8 cellular contexts compared by ENCODE assay signal in genomic region chr3:16290007-16290826, GRCh38. TPM values are rescaled to one million over a fixed set of nuclear protein-coding genes. Genes with fewer than 3 reads are reported as not detected.
DNase-seq lines count a peak whose midpoint lies in the region; ATAC-seq and TF ChIP-seq lines count a peak whose summit lies in the region.

No MANE protein-coding gene starts in this region.

- WGBS in hepatocyte (ENCODE audit: low lambda C conversion rate, missing lambda C conversion rate) = 69% methylated on average over 3 of the region's 3 CpGs

- intact Hi-C loops in Panc1 (cut with micrococcal nuclease; ENCODE audit: unreplicated experiment) = loop anchor here (1.0 kb wide), 1 partner anchor 260 kb away; no protein-coding TSS in a partner anchor

- CTCF ChIA-PET in Panc1 (lab: Charles Lee) = interaction anchor here (0.6 to 1.5 kb wide), 5 partner anchors 14 to 309 kb away, joined by 3 to 11 read pairs (median 4); no protein-coding TSS in a partner anchor

- H4K20me1 ChIP-seq in hepatocyte (ENCODE audit: insufficient read depth, poor library complexity, severe bottlenecking) = no peaks in the 10 kb centered on the region

- no peaks in the 10 kb centered on the region for H3K27me3 ChIP-seq in Panc1 (ENCODE audit: control insufficient read depth, insufficient read depth, low read length)
- H3K27me3 ChIP-seq in hepatocyte = no peaks in the 10 kb centered on the region

- TF ChIP-seq CTCF in Panc1 (IDR thresholded peaks at IDR 0.05) (peak; percentile 69; the same call in 1 of the 2 replicates), hepatocyte (IDR thresholded peaks at IDR 0.05; ENCODE audit: poor library complexity) (peak; percentile 96)

- no peak overlapping the region for H2AFZ ChIP-seq in hepatocyte

- no peaks in the 10 kb centered on the region for H3K79me2 ChIP-seq in hepatocyte

- H3K27ac ChIP-seq in Panc1 (ENCODE audit: low read length) = no peak overlapping the region
- H3K27ac ChIP-seq in hepatocyte = no peak overlapping the region

- POLR2A ChIA-PET in Panc1 (lab: Charles Lee) = interaction anchor here (0.5 to 0.6 kb wide), 2 partner anchors 25 to 26 kb away, joined by 3 to 12 read pairs; partner anchors contain the start of gene OXNAD1

- H3K36me3 ChIP-seq in Panc1 (ENCODE audit: control insufficient read depth, insufficient read depth, low read length) (no peaks in the 10 kb centered on the region), hepatocyte (replicated peaks; ENCODE audit: insufficient read depth, low read depth) (no peaks in the 10 kb centered on the region)

- H3K9me2 ChIP-seq in hepatocyte (replicated peaks; ENCODE audit: insufficient read depth) = no peaks in the 10 kb centered on the region

- in situ Hi-C loops in Panc1 (cut with HindIII; ENCODE audit: low pct_unique_long_range_greater_than_20kb, low sequenced_read_pairs) = no loop called here

- DNase-seq in DMS79 treated with DMSO at 0.1 percent for 48 hours (lab: John Stamatoyannopoulos, UW) = peak; percentile 30
- no peak for DNase-seq in DMS79 (lab: John Stamatoyannopoulos, UW)
- peak; percentile 20 for DNase-seq in Panc1 (ENCODE audit: low read depth, low spot score)
- peak; percentile 23 for DNase-seq in amniotic stem cell (lab: John Stamatoyannopoulos, UW)
- DNase-seq in hepatocyte (ENCODE audit: low spot score) = peak; percentile 63
- peak; percentile 33 for DNase-seq in smooth muscle cell of the brain vasculature (ENCODE audit: low read depth, low spot score)
- DNase-seq in HuH-7 (ENCODE audit: low spot score) = no peak

- no peaks in the 10 kb centered on the region for H3K4me1 ChIP-seq in Panc1 (ENCODE audit: control insufficient read depth, insufficient read depth, low read length)
- no peaks in the 10 kb centered on the region for H3K4me1 ChIP-seq in hepatocyte (ENCODE audit: insufficient read depth)

- BruUV-seq in Panc1 (replicated peaks; lab: Mats Ljungman, UMichigan) = no TSS peak

- ATAC-seq in HG03342 (IDR thresholded peaks at IDR 0.05; ENCODE audit: unreplicated experiment) (peak; percentile 35), Panc1 (peak; percentile 68; the same call in 1 of the 2 replicates)

- H3K9me3 ChIP-seq in Panc1 (ENCODE audit: control insufficient read depth, insufficient read depth, low read depth, low read length) (no peaks in the 10 kb centered on the region), hepatocyte (ENCODE audit: low read depth) (no peaks in the 10 kb centered on the region)

- H3K4me2 ChIP-seq in hepatocyte = no peak overlapping the region

- H3K4me3 ChIP-seq in Panc1 (ENCODE audit: low read depth in 2 of 2, low read length in 2 of 2) = no peak overlapping the region
- H3K4me3 ChIP-seq in hepatocyte = no peak overlapping the region

RNA-seq across cellular contexts. Expression of gene OXNAD1, which starts 25.2 kb away (rescaled TPM):
- total RNA-seq in Panc1 (2021; ENCODE audit: unreplicated experiment) (6.6 TPM), hepatocyte (14.7 and 21.1 TPM in 2 replicates)
- polyA plus RNA-seq in Panc1 (2012; ENCODE audit: insufficient read length) = 4.1 TPM
- polyA plus RNA-seq in hepatocyte = 11.9 and 14.4 TPM in 2 replicates

RNA-seq across cellular contexts. Expression of gene DPH3, which starts 25.5 kb away (rescaled TPM):
- 16.5 TPM for total RNA-seq in Panc1 (2021; ENCODE audit: unreplicated experiment)
- polyA plus RNA-seq in Panc1 (2012; ENCODE audit: insufficient read length) = 7.5 TPM
- 36.9 and 45.1 TPM in 2 replicates for total RNA-seq in hepatocyte
- 51.8 and 55.0 TPM in 2 replicates for polyA plus RNA-seq in hepatocyte

Comparison
In these comparisons a context has a peak if more than half of its experiments do, and no peak if none do; other contexts are left out.
1. DNase-seq: peak in DMS79 treated with DMSO at 0.1 percent for 48 hours (single experiment), Panc1 (single experiment), amniotic stem cell (single experiment), hepatocyte (single experiment) and smooth muscle cell of the brain vasculature (single experiment); none in DMS79 (single experiment) and HuH-7 (single experiment).